1 cellular context compared by ENCODE assay signal in the genomic region with DNA sequence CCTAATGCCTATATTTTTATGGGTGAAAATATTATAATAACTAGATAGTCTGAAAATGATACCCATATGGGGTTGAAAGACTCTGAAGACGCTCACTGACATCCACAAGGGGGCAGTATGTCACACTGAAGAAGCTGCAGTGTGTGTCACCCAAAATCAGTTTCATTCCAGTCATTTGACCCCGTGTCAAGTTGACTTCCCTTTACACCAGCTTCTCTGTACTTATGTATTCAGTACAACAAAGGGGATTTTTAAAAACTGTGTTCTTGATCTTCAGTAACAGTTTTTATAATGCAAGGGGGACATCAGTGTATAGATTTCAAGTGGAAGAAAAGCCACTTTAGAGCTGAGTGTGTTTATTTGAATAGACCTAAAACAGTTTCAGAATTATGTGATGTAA.
TF ChIP-seq lines count a peak whose summit lies in the region.

No MANE protein-coding gene starts in this region.

TF ChIP-seq in K562, 482 proteins besides CTCF, POLR2A, EP300 and RAD21:
- no peak for TF ChIP-seq THRA (IDR thresholded peaks at IDR 0.05)
- TF ChIP-seq ATF7 (IDR thresholded peaks at IDR 0.05), result peak; percentile 20; the same call in 1 of the 2 replicates
- TF ChIP-seq RBM22 (IDR thresholded peaks at IDR 0.05; ENCODE audit: low read depth, low read length, poor library complexity, severe bottlenecking), result no peak
- TF ChIP-seq, protein P1, sequence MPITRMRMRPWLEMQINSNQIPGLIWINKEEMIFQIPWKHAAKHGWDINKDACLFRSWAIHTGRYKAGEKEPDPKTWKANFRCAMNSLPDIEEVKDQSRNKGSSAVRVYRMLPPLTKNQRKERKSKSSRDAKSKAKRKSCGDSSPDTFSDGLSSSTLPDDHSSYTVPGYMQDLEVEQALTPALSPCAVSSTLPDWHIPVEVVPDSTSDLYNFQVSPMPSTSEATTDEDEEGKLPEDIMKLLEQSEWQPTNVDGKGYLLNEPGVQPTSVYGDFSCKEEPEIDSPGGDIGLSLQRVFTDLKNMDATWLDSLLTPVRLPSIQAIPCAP (CRISPR knock-in tag; IDR thresholded peaks at IDR 0.05; ENCODE audit: borderline replicate concordance), result no peak
- TF ChIP-seq, protein P2, sequence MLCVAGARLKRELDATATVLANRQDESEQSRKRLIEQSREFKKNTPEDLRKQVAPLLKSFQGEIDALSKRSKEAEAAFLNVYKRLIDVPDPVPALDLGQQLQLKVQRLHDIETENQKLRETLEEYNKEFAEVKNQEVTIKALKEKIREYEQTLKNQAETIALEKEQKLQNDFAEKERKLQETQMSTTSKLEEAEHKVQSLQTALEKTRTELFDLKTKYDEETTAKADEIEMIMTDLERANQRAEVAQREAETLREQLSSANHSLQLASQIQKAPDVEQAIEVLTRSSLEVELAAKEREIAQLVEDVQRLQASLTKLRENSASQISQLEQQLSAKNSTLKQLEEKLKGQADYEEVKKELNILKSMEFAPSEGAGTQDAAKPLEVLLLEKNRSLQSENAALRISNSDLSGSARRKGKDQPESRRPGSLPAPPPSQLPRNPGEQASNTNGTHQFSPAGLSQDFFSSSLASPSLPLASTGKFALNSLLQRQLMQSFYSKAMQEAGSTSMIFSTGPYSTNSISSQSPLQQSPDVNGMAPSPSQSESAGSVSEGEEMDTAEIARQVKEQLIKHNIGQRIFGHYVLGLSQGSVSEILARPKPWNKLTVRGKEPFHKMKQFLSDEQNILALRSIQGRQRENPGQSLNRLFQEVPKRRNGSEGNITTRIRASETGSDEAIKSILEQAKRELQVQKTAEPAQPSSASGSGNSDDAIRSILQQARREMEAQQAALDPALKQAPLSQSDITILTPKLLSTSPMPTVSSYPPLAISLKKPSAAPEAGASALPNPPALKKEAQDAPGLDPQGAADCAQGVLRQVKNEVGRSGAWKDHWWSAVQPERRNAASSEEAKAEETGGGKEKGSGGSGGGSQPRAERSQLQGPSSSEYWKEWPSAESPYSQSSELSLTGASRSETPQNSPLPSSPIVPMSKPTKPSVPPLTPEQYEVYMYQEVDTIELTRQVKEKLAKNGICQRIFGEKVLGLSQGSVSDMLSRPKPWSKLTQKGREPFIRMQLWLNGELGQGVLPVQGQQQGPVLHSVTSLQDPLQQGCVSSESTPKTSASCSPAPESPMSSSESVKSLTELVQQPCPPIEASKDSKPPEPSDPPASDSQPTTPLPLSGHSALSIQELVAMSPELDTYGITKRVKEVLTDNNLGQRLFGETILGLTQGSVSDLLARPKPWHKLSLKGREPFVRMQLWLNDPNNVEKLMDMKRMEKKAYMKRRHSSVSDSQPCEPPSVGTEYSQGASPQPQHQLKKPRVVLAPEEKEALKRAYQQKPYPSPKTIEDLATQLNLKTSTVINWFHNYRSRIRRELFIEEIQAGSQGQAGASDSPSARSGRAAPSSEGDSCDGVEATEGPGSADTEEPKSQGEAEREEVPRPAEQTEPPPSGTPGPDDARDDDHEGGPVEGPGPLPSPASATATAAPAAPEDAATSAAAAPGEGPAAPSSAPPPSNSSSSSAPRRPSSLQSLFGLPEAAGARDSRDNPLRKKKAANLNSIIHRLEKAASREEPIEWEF (CRISPR knock-in tag; IDR thresholded peaks at IDR 0.05), result no peak
- peak; percentile 47 for TF ChIP-seq CTCFL (IDR thresholded peaks at IDR 0.05; ENCODE audit: borderline replicate concordance, insufficient read depth, low read depth, low read length, poor library complexity, severe bottlenecking)
- TF ChIP-seq TGIF2 (CRISPR knock-in tag; IDR thresholded peaks at IDR 0.05), result no peak
- no peak for TF ChIP-seq ZC3H8 (IDR thresholded peaks at IDR 0.05)
- TF ChIP-seq GTF2F1 (IDR thresholded peaks at IDR 0.05; ENCODE audit: low read depth, low read length), result no peak
- TF ChIP-seq DEAF1 (CRISPR knock-in tag; IDR thresholded peaks at IDR 0.05), result peak; percentile 41; the same call in 1 of the 2 replicates
- peak; percentile 46 for TF ChIP-seq SMC3 (conservative IDR thresholded peaks at IDR 0.05; ENCODE audit: insufficient read depth, low read depth, low read length)
- TF ChIP-seq, protein P3, sequence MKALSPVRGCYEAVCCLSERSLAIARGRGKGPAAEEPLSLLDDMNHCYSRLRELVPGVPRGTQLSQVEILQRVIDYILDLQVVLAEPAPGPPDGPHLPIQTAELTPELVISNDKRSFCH (CRISPR knock-in tag; IDR thresholded peaks at IDR 0.05), result no peak
- TF ChIP-seq, protein P3 (tag; IDR thresholded peaks at IDR 0.05), result no peak
- TF ChIP-seq JUND (IDR thresholded peaks at IDR 0.05; ENCODE audit: borderline replicate concordance, low read depth, low read length), result peak; percentile 43; the same call in 1 of the 2 replicates
- TF ChIP-seq JUND (tag; IDR thresholded peaks at IDR 0.05; ENCODE audit: borderline replicate concordance, low read depth, low read length), result peak; percentile 29; the same call in 1 of the 3 replicates
- peak; percentile 33; the same call in 1 of the 2 replicates for TF ChIP-seq NR2C1 (IDR thresholded peaks at IDR 0.05)
- TF ChIP-seq NR2C1 (tag; IDR thresholded peaks at IDR 0.05), result no peak; the same call in 1 of the 2 replicates
- no peak for TF ChIP-seq NCOA1 (IDR thresholded peaks at IDR 0.05; ENCODE audit: low read depth)
- TF ChIP-seq NCOR1 (IDR thresholded peaks at IDR 0.05), result no peak
- TF ChIP-seq CREBBP (IDR thresholded peaks at IDR 0.05; ENCODE audit: low read depth, low read length), result no peak
- peak; percentile 19 to 22; a peak in 1 of 4 replicates for TF ChIP-seq KDM1A (IDR thresholded peaks at IDR 0.05)
- no peak for TF ChIP-seq SIX5 (IDR thresholded peaks at IDR 0.05; ENCODE audit: borderline replicate concordance in 1 of 2, insufficient read depth in 1 of 2, low read depth in 1 of 2, low read length in 2 of 2)
- no peak for TF ChIP-seq MBD1 (CRISPR knock-in tag; IDR thresholded peaks at IDR 0.05)
- no peak for TF ChIP-seq NR2C2 (CRISPR knock-in tag; IDR thresholded peaks at IDR 0.05)
- 0 out of 2 replicates have a peak, but pooled peaks have one; percentile 21 for TF ChIP-seq NR2C2 (tag; IDR thresholded peaks at IDR 0.05)
- no peak for TF ChIP-seq ZNF41 (CRISPR knock-in tag; conservative IDR thresholded peaks at IDR 0.05)
- no peak for TF ChIP-seq USF2 (CRISPR knock-in tag; IDR thresholded peaks at IDR 0.05)
- no peak for TF ChIP-seq PML (IDR thresholded peaks at IDR 0.05; ENCODE audit: low read length)
- TF ChIP-seq PHTF2 (CRISPR knock-in tag; IDR thresholded peaks at IDR 0.05), result no peak
- TF ChIP-seq RCOR1 (IDR thresholded peaks at IDR 0.05; ENCODE audit: borderline replicate concordance in 1 of 2, low read depth in 2 of 2, low read length in 2 of 2), result peak in 1 of 2 experiments; percentile 69; a peak in 2 of 4 replicates
- no peak for TF ChIP-seq NR1H2 (CRISPR knock-in tag; IDR thresholded peaks at IDR 0.05)
